Comparison of ENCODE assay signal across 8 cellular contexts in genomic region chr10:26437637-26438461, GRCh38. TPM values are rescaled to one million over a fixed set of nuclear protein-coding genes. Genes with fewer than 3 reads are reported as not detected.
DNase-seq lines count a peak whose midpoint lies in the region; ATAC-seq and TF ChIP-seq lines count a peak whose summit lies in the region.

TSS of gene APBB1IP (plus strand) at chr10:26438341. CDS start at chr10:26492327, 53,986 bp downstream.

- peaks cover 6% of the 10 kb centered on the region for H3K36me3 Mint-ChIP-seq in activated naive CD8-positive, alpha-beta T cell treated with anti-CD3 and anti-CD28 coated beads, Interleukin-2, amount 10 ng/mL, durations not matched to agents 7 days and 5 days

- POLR2A ChIA-PET in activated naive CD8-positive, alpha-beta T cell treated with anti-CD3 and anti-CD28 coated beads, Interleukin-2, amount 10 ng/mL, durations not matched to agents 7 days and 5 days (lab: Charles Lee), result interaction anchor here (1.0 to 3.3 kb wide), 15 partner anchors 7 to 716 kb away, joined by 3 to 19 read pairs (median 5); partner anchors contain the start of gene YME1L1

- peak; percentile 60 for TF ChIP-seq POLR2A in Raji (IDR thresholded peaks at IDR 0.05; ENCODE audit: insufficient read depth, low read depth, low read length)

- no peaks in the 10 kb centered on the region for H3K9me3 ChIP-seq in skeletal muscle tissue (ENCODE audit: control insufficient read depth in 3 of 3, low read length in 3 of 3)

- peak within 1 kb of the TSS in 2 of 3 donors; percentile 16 to 20 for H3K9ac ChIP-seq in skeletal muscle tissue (ENCODE audit: low read depth in 1 of 3, low read length in 3 of 3)

- H3K4me3 ChIP-seq in skeletal muscle tissue (ENCODE audit: low read length in 3 of 3), result peak within 1 kb of the TSS; percentile 40 to 56 (median 41)

- H3K27me3 Mint-ChIP-seq in activated naive CD8-positive, alpha-beta T cell treated with anti-CD3 and anti-CD28 coated beads, Interleukin-2, amount 10 ng/mL, durations not matched to agents 7 days and 5 days, result no peaks in the 10 kb centered on the region

- H3K4me1 ChIP-seq in skeletal muscle tissue (ENCODE audit: control insufficient read depth in 3 of 3, insufficient read depth in 3 of 3, low read length in 3 of 3), result no peaks in the 10 kb centered on the region

- H3K4me3 Mint-ChIP-seq in activated naive CD8-positive, alpha-beta T cell treated with anti-CD3 and anti-CD28 coated beads, Interleukin-2, amount 10 ng/mL, durations not matched to agents 7 days and 5 days, result peak within 1 kb of the TSS; percentile 88

- peaks cover 38% of the 10 kb centered on the region for H3K4me1 Mint-ChIP-seq in activated naive CD8-positive, alpha-beta T cell treated with anti-CD3 and anti-CD28 coated beads, Interleukin-2, amount 10 ng/mL, durations not matched to agents 7 days and 5 days

- peak within 1 kb of the TSS; percentile 92 for H3K27ac Mint-ChIP-seq in activated naive CD8-positive, alpha-beta T cell treated with anti-CD3 and anti-CD28 coated beads, Interleukin-2, amount 10 ng/mL, durations not matched to agents 7 days and 5 days

- H3K27ac ChIP-seq in skeletal muscle tissue (ENCODE audit: low read depth, low read length), result peak within 1 kb of the TSS; percentile 66

- H3K9me3 Mint-ChIP-seq in activated naive CD8-positive, alpha-beta T cell treated with anti-CD3 and anti-CD28 coated beads, Interleukin-2, amount 10 ng/mL, durations not matched to agents 7 days and 5 days, result no peaks in the 10 kb centered on the region

- DNase-seq in activated naive CD8-positive, alpha-beta T cell treated with anti-CD3 and anti-CD28 coated beads, Interleukin-2, amount 10 ng/mL, durations not matched to agents 7 days and 5 days, result peak; percentile 74
- peak; percentile 6 to 46 for DNase-seq in hippocampal formation (lab: John Stamatoyannopoulos, UW)
- DNase-seq in NCI-H524 treated with DMSO at 0.1 percent for 48 hours (lab: John Stamatoyannopoulos, UW), result no peak
- no peak for DNase-seq in DMS53 treated with DMSO at 0.1 percent for 48 hours (lab: John Stamatoyannopoulos, UW; ENCODE audit: unreplicated experiment)

- ATAC-seq in GM18511 (IDR thresholded peaks at IDR 0.05; ENCODE audit: unreplicated experiment) (peak; percentile 76), HG02884 (IDR thresholded peaks at IDR 0.05; ENCODE audit: unreplicated experiment) (peak; percentile 51)
- ATAC-seq in activated naive CD8-positive, alpha-beta T cell treated with anti-CD3 and anti-CD28 coated beads, Interleukin-2, amount 10 ng/mL, durations not matched to agents 7 days and 5 days (ENCODE audit: low read depth), result peak; percentile 56

- H3K36me3 ChIP-seq in skeletal muscle tissue (ENCODE audit: control insufficient read depth in 3 of 3, insufficient read depth in 3 of 3, low read length in 3 of 3), result no peaks in the 10 kb centered on the region

- peaks cover 0 to 8% (median 3%) of the 10 kb centered on the region in 3 donors for H3K27me3 ChIP-seq in skeletal muscle tissue (ENCODE audit: control insufficient read depth in 3 of 3, insufficient read depth in 3 of 3, low read length in 3 of 3)

RNA-seq across cellular contexts. Expression of gene APBB1IP, which starts in this region (rescaled TPM):
- 10 to 100 TPM; 81.1 to 88.7 TPM for total RNA-seq in activated naive CD8-positive, alpha-beta T cell treated with anti-CD3 and anti-CD28 coated beads, Interleukin-2, amount 10 ng/mL, durations not matched to agents 7 days and 5 days
- 4.2 TPM for total RNA-seq in skeletal muscle tissue

Comparison
In these comparisons a context has a peak if more than half of its experiments do, and no peak if none do; other contexts are left out.
1. RNA of gene APBB1IP (total RNA-seq): 81.1 to 88.7 TPM in activated naive CD8-positive, alpha-beta T cell treated with anti-CD3 and anti-CD28 coated beads, Interleukin-2, amount 10 ng/mL, durations not matched to agents 7 days and 5 days; 4.2 TPM in skeletal muscle tissue (single experiment); every median in the first group is over 10 times any median in the second.
2. DNase-seq: peak in activated naive CD8-positive, alpha-beta T cell treated with anti-CD3 and anti-CD28 coated beads, Interleukin-2, amount 10 ng/mL, durations not matched to agents 7 days and 5 days (single experiment) and hippocampal formation (2 of 2); none in NCI-H524 treated with DMSO at 0.1 percent for 48 hours (single experiment) and DMS53 treated with DMSO at 0.1 percent for 48 hours (single experiment).
3. Peak in every context shown above with its lines, with median percentiles within 50 percentile points of each other: ATAC-seq.